Comparison of ENCODE assay signal across 1 cellular context in genomic region chr2:55865095-55865835, GRCh38.
TF ChIP-seq lines count a peak whose summit lies in the region.

No MANE protein-coding gene starts in this region.

TF ChIP-seq in WTC11, 78 proteins besides CTCF, POLR2A, EP300 and RAD21 (continued from another document):
- no peak for TF ChIP-seq SMAD3 (CRISPR knock-in tag; IDR thresholded peaks at IDR 0.05; ENCODE audit: borderline replicate concordance)
- TF ChIP-seq GRHL2 (CRISPR knock-in tag; IDR thresholded peaks at IDR 0.05; ENCODE audit: insufficient replicate concordance, severe bottlenecking) = no peak
- TF ChIP-seq RELA (CRISPR knock-in tag; IDR thresholded peaks at IDR 0.05; ENCODE audit: borderline replicate concordance) = no peak
- no peak for TF ChIP-seq FOXP4 (CRISPR knock-in tag; IDR thresholded peaks at IDR 0.05)
- no peak for TF ChIP-seq STAT6 (CRISPR knock-in tag; conservative IDR thresholded peaks at IDR 0.05; ENCODE audit: low read depth)
- no peak for TF ChIP-seq FOXJ3 (CRISPR knock-in tag; IDR thresholded peaks at IDR 0.05; ENCODE audit: borderline replicate concordance)
